ENCODE assay signal across 1 cellular context in genomic region chr3:12445523-12446240, GRCh38.
A peak's percentile ranks its signal among the peaks of the same experiment; 100 is the strongest.
TF ChIP-seq lines count a peak whose summit lies in the region.

No MANE protein-coding gene starts in this region.

TF ChIP-seq in HepG2, 621 proteins besides CTCF, POLR2A, EP300 and RAD21:
- TF ChIP-seq CSRNP1 (CRISPR knock-in tag; IDR thresholded peaks at IDR 0.05): no peak
- TF ChIP-seq E2F2 (CRISPR knock-in tag; IDR thresholded peaks at IDR 0.05; ENCODE audit: borderline replicate concordance): no peak
- TF ChIP-seq ZNF24 (IDR thresholded peaks at IDR 0.05): 0 out of 2 replicates have a peak, but pooled peaks have one; percentile 52
- peak; percentile 27 for TF ChIP-seq ZNF687 (CRISPR knock-in tag; IDR thresholded peaks at IDR 0.05)
- TF ChIP-seq ZNF263 (CRISPR knock-in tag; IDR thresholded peaks at IDR 0.05): peak; percentile 91
- 0 out of 2 replicates have a peak, but pooled peaks have one; percentile 1 for TF ChIP-seq ZBTB38 (CRISPR knock-in tag; IDR thresholded peaks at IDR 0.05)
